Comparison of ENCODE assay signal across 10 cellular contexts in genomic region chr6:45946352-45946751, GRCh38.
A peak's percentile ranks its signal among the peaks of the same experiment; 100 is the strongest.
DNase-seq lines count a peak whose midpoint lies in the region; TF ChIP-seq lines count a peak whose summit lies in the region.
"Had no signal": no experiment of that assay in that cellular context is flagged by ENCODE, and none has a peak within 500 bp of the region (broad histone marks: within the 10 kb centered on the region; RNA-seq: fewer than 3 reads in every experiment).

No MANE protein-coding gene starts in this region.

- H3K4me3 ChIP-seq in cardiac fibroblast (replicated peaks in 1 of 2; ENCODE audit: low read depth in 2 of 2, low read length in 2 of 2) = no peak overlapping the region

- peak; percentile 90 for DNase-seq in AG20443 (ENCODE audit: low spot score)
- peak; percentile 15 for DNase-seq in HuH-7 (ENCODE audit: low spot score)
- peak; percentile 73 to 85 for DNase-seq in cardiac fibroblast (ENCODE audit: low read depth in 2 of 2)
- DNase-seq in mucosa of gallbladder (ENCODE audit: low spot score) = peak; percentile 60
- DNase-seq in T-helper 1 cell = no peak
- no peak for DNase-seq in posterior cingulate gyrus
- no peak for DNase-seq in NCI-H146 treated with DMSO at 0.1 percent for 48 hours (lab: John Stamatoyannopoulos, UW; ENCODE audit: unreplicated experiment)
- DNase-seq in GM19238 (ENCODE audit: insufficient read length, low spot score) = no peak
- DNase-seq: NCI-H345, nucleus accumbens had no signal

- peak; percentile 54 for TF ChIP-seq CTCF in cardiac fibroblast (IDR thresholded peaks at IDR 0.05; ENCODE audit: low read depth, low read length)

- intact Hi-C loops in posterior cingulate gyrus (cut with DNase I) = no loop called here

Comparison
In these comparisons a context has a peak if more than half of its experiments do, and no peak if none do; other contexts are left out.
1. DNase-seq: peak in AG20443 (single experiment), HuH-7 (single experiment), cardiac fibroblast (2 of 2) and mucosa of gallbladder (single experiment); none in T-helper 1 cell (0 of 5), posterior cingulate gyrus (0 of 10), NCI-H146 treated with DMSO at 0.1 percent for 48 hours (single experiment) and GM19238 (single experiment).